ENCODE assay signal across 1 cellular context in genomic region chr9:88530051-88530450, GRCh38.
A peak's percentile ranks its signal among the peaks of the same experiment; 100 is the strongest.
TF ChIP-seq lines count a peak whose summit lies in the region.

No MANE protein-coding gene starts in this region.

TF ChIP-seq in K562, 482 proteins besides CTCF, POLR2A, EP300 and RAD21 (continued from another document):
- TF ChIP-seq POLR2H (tag; IDR thresholded peaks at IDR 0.05; ENCODE audit: low read depth) (no peak), NFE2L1 (tag; IDR thresholded peaks at IDR 0.05; ENCODE audit: borderline replicate concordance, low read depth) (no peak), MCM2 (IDR thresholded peaks at IDR 0.05; ENCODE audit: low read depth) (no peak), PBX2 (CRISPR knock-in tag; IDR thresholded peaks at IDR 0.05; ENCODE audit: low read depth) (no peak), PBX2 (tag; conservative IDR thresholded peaks at IDR 0.05; ENCODE audit: low read depth) (0 out of 2 replicates have a peak, but pooled peaks have one; percentile 17), MAFG (tag; conservative IDR thresholded peaks at IDR 0.05) (no peak), BCLAF1 (IDR thresholded peaks at IDR 0.05; ENCODE audit: borderline replicate concordance in 1 of 2, control insufficient read depth in 1 of 2, low read depth in 2 of 2, low read length in 1 of 2) (no peak), BRF1 (IDR thresholded peaks at IDR 0.05; ENCODE audit: borderline replicate concordance, extremely low read depth, insufficient read length) (no peak), NFYB (IDR thresholded peaks at IDR 0.05; ENCODE audit: extremely low read depth, insufficient read length) (no peak), BDP1 (IDR thresholded peaks at IDR 0.05; ENCODE audit: insufficient read depth, insufficient read length) (no peak)
- TF ChIP-seq, protein P1, sequence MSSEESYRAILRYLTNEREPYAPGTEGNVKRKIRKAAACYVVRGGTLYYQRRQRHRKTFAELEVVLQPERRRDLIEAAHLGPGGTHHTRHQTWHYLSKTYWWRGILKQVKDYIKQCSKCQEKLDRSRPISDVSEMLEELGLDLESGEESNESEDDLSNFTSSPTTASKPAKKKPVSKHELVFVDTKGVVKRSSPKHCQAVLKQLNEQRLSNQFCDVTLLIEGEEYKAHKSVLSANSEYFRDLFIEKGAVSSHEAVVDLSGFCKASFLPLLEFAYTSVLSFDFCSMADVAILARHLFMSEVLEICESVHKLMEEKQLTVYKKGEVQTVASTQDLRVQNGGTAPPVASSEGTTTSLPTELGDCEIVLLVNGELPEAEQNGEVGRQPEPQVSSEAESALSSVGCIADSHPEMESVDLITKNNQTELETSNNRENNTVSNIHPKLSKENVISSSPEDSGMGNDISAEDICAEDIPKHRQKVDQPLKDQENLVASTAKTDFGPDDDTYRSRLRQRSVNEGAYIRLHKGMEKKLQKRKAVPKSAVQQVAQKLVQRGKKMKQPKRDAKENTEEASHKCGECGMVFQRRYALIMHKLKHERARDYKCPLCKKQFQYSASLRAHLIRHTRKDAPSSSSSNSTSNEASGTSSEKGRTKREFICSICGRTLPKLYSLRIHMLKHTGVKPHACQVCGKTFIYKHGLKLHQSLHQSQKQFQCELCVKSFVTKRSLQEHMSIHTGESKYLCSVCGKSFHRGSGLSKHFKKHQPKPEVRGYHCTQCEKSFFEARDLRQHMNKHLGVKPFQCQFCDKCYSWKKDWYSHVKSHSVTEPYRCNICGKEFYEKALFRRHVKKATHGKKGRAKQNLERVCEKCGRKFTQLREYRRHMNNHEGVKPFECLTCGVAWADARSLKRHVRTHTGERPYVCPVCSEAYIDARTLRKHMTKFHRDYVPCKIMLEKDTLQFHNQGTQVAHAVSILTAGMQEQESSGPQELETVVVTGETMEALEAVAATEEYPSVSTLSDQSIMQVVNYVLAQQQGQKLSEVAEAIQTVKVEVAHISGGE (CRISPR knock-in tag; IDR thresholded peaks at IDR 0.05), result peak in 1 of 3 experiments; percentile 41; a peak in 1 of 6 replicates
TF ChIP-seq in K562: peak in this region for 2.
